In genomic region chr3:32442766-32443165, GRCh38 we compare ENCODE assay signal across 15 cellular contexts. TPM values are rescaled to one million over a fixed set of nuclear protein-coding genes. Genes with fewer than 3 reads are reported as not detected.
DNase-seq lines count a peak whose midpoint lies in the region; TF ChIP-seq lines count a peak whose summit lies in the region.
"Had no signal": no experiment of that assay in that cellular context is flagged by ENCODE, and none has a peak within 500 bp of the region (broad histone marks: within the 10 kb centered on the region; RNA-seq: fewer than 3 reads in every experiment).

No MANE protein-coding gene starts in this region.

- H3K27ac Mint-ChIP-seq in activated naive CD4-positive, alpha-beta T cell treated with anti-CD3 and anti-CD28 coated beads, Interleukin-2, amount 10 ng/mL, durations not matched to agents 7 days and 5 days, result peak overlapping the region; percentile 60
- no peak overlapping the region for H3K27ac Mint-ChIP-seq in activated naive CD4-positive, alpha-beta T cell treated with anti-CD3 and anti-CD28 coated beads for 36 hours
- H3K27ac Mint-ChIP-seq: progenitor cell of endocrine pancreas had no signal

- TF ChIP-seq CTCF in neutrophil (IDR thresholded peaks at IDR 0.05), result no peak

- CTCF ChIA-PET in activated naive CD4-positive, alpha-beta T cell treated with anti-CD3 and anti-CD28 coated beads, Interleukin-2, amount 10 ng/mL, durations not matched to agents 7 days and 5 days (lab: Charles Lee), result no interaction called here
- CTCF ChIA-PET in activated naive CD4-positive, alpha-beta T cell treated with anti-CD3 and anti-CD28 coated beads for 36 hours (lab: Charles Lee), result interaction anchor here (0.9 to 1.3 kb wide), 3 partner anchors 15 to 25 kb away, joined by 3 to 6 read pairs (median 3); no protein-coding TSS in a partner anchor

- H3K9me3 ChIP-seq in neutrophil, result no peaks in the 10 kb centered on the region
- H3K9me3 ChIP-seq: left ventricle myocardium inferior, SJCRH30 had no signal

- H3K27me3 ChIP-seq in neutrophil, result no peaks in the 10 kb centered on the region
- H3K27me3 ChIP-seq: cardiac muscle cell, SJCRH30 had no signal

- H3K4me1 ChIP-seq in neutrophil (ENCODE audit: control insufficient read depth in 1 of 2, insufficient read depth in 1 of 2, low read depth in 1 of 2, low read length in 1 of 2), result peaks cover 39 to 41% of the 10 kb centered on the region in 2 experiments
- H3K4me1 ChIP-seq: SJCRH30 had no signal

- peak overlapping the region; percentile 73 for H3K27ac ChIP-seq in neutrophil
- H3K27ac ChIP-seq: cardiac muscle cell, left ventricle myocardium inferior, SJCRH30 had no signal

- no peaks in the 10 kb centered on the region for H3K36me3 ChIP-seq in neutrophil
- H3K36me3 ChIP-seq: cardiac muscle cell, left ventricle myocardium inferior, SJCRH30 had no signal

- no peak overlapping the region for H3K4me3 ChIP-seq in neutrophil (ENCODE audit: low read depth in 1 of 2, low read length in 1 of 2)
- H3K4me3 ChIP-seq: cardiac muscle cell, left ventricle myocardium inferior, SJCRH30 had no signal

- H3K4me1 Mint-ChIP-seq in activated naive CD4-positive, alpha-beta T cell treated with anti-CD3 and anti-CD28 coated beads, Interleukin-2, amount 10 ng/mL, durations not matched to agents 7 days and 5 days, result peaks cover 65% of the 10 kb centered on the region
- H3K4me1 Mint-ChIP-seq in activated naive CD4-positive, alpha-beta T cell treated with anti-CD3 and anti-CD28 coated beads for 36 hours (ENCODE audit: low read depth), result peaks cover 82% of the 10 kb centered on the region

- no peaks in the 10 kb centered on the region for H3K27me3 Mint-ChIP-seq in activated naive CD4-positive, alpha-beta T cell treated with anti-CD3 and anti-CD28 coated beads, Interleukin-2, amount 10 ng/mL, durations not matched to agents 7 days and 5 days
- H3K27me3 Mint-ChIP-seq in activated naive CD4-positive, alpha-beta T cell treated with anti-CD3 and anti-CD28 coated beads for 36 hours (ENCODE audit: low read depth), result no peaks in the 10 kb centered on the region
- H3K27me3 Mint-ChIP-seq: progenitor cell of endocrine pancreas had no signal

- intact Hi-C loops in activated naive CD4-positive, alpha-beta T cell treated with anti-CD3 and anti-CD28 coated beads for 36 hours (cut with micrococcal nuclease), result no loop called here

- DNase-seq in activated naive CD4-positive, alpha-beta T cell treated with anti-CD3 and anti-CD28 coated beads, Interleukin-2, amount 10 ng/mL, durations not matched to agents 7 days and 5 days, result no peak
- DNase-seq in activated naive CD4-positive, alpha-beta T cell treated with anti-CD3 and anti-CD28 coated beads for 36 hours, result no peak
- DNase-seq in HT1080 (ENCODE audit: low read depth), result peak; percentile 42
- DNase-seq in amniotic epithelial cell (ENCODE audit: low read depth), result peak; percentile 52
- no peak for DNase-seq in activated CD4-positive, alpha-beta T cell treated with anti-CD3 and anti-CD28 coated beads for 48 hours
- no peak for DNase-seq in NCI-H146 (lab: John Stamatoyannopoulos, UW)
- DNase-seq in GF-D8 (lab: John Stamatoyannopoulos, UW), result no peak
- DNase-seq: activated gamma-delta T cell; effector CD8-positive, alpha-beta T cell; left ventricle myocardium inferior; NCI-H345; SJCRH30 had no signal

- H3K36me3 Mint-ChIP-seq in activated naive CD4-positive, alpha-beta T cell treated with anti-CD3 and anti-CD28 coated beads, Interleukin-2, amount 10 ng/mL, durations not matched to agents 7 days and 5 days, result peaks cover 49% of the 10 kb centered on the region
- peaks cover 37% of the 10 kb centered on the region for H3K36me3 Mint-ChIP-seq in activated naive CD4-positive, alpha-beta T cell treated with anti-CD3 and anti-CD28 coated beads for 36 hours (ENCODE audit: low read depth)

- H3K4me3 Mint-ChIP-seq in activated naive CD4-positive, alpha-beta T cell treated with anti-CD3 and anti-CD28 coated beads, Interleukin-2, amount 10 ng/mL, durations not matched to agents 7 days and 5 days, result no peak overlapping the region
- H3K4me3 Mint-ChIP-seq in activated naive CD4-positive, alpha-beta T cell treated with anti-CD3 and anti-CD28 coated beads for 36 hours, result no peak overlapping the region

- no peaks in the 10 kb centered on the region for H3K9me3 Mint-ChIP-seq in activated naive CD4-positive, alpha-beta T cell treated with anti-CD3 and anti-CD28 coated beads, Interleukin-2, amount 10 ng/mL, durations not matched to agents 7 days and 5 days
- no peaks in the 10 kb centered on the region for H3K9me3 Mint-ChIP-seq in activated naive CD4-positive, alpha-beta T cell treated with anti-CD3 and anti-CD28 coated beads for 36 hours

RNA-seq across cellular contexts. Expression of gene CMTM7, which starts 51.1 kb away (rescaled TPM):
- total RNA-seq in activated naive CD4-positive, alpha-beta T cell treated with anti-CD3 and anti-CD28 coated beads for 36 hours, result 10 to 100 TPM; 59.1 to 60.2 TPM
- 39.2 and 57.9 TPM in 2 replicates for total RNA-seq in HT1080 (2014; rRNA removed; shearing (Covaris generic))
- polyA plus RNA-seq in HT1080 (2015; cell fraction: cytosol; rRNA removed), result 146 and 165 TPM in 2 replicates
- polyA plus RNA-seq in HT1080 (2015; cell fraction: nucleus; rRNA removed), result 79.1 and 84.8 TPM in 2 replicates

RNA-seq across cellular contexts. Expression of gene CMTM6, which starts 59.9 kb away (rescaled TPM):
- 10 to 100 TPM; 43.7 to 44.3 TPM for total RNA-seq in activated naive CD4-positive, alpha-beta T cell treated with anti-CD3 and anti-CD28 coated beads for 36 hours
- 63.6 and 90.6 TPM in 2 replicates for total RNA-seq in HT1080 (2014; rRNA removed; shearing (Covaris generic))
- 118 and 150 TPM in 2 replicates for polyA plus RNA-seq in HT1080 (2015; cell fraction: cytosol; rRNA removed)
- polyA plus RNA-seq in HT1080 (2015; cell fraction: nucleus; rRNA removed), result 50.1 and 51.6 TPM in 2 replicates

Comparison
In these comparisons a context has a peak if more than half of its experiments do, and no peak if none do; other contexts are left out.
1. DNase-seq: peak in HT1080 (single experiment) and amniotic epithelial cell (single experiment); none in activated naive CD4-positive, alpha-beta T cell treated with anti-CD3 and anti-CD28 coated beads, Interleukin-2, amount 10 ng/mL, durations not matched to agents 7 days and 5 days (single experiment), activated naive CD4-positive, alpha-beta T cell treated with anti-CD3 and anti-CD28 coated beads for 36 hours (single experiment), activated CD4-positive, alpha-beta T cell treated with anti-CD3 and anti-CD28 coated beads for 48 hours (single experiment), NCI-H146 (single experiment) and GF-D8 (single experiment).